In genomic region chr1:232905324-232906034, GRCh38 we compare ENCODE assay signal across 2 cellular contexts.
TF ChIP-seq lines count a peak whose summit lies in the region.

No MANE protein-coding gene starts in this region.

TF ChIP-seq in IMR-90, 13 proteins besides CTCF, POLR2A, EP300 and RAD21:
- no peak for TF ChIP-seq RCOR1 (IDR thresholded peaks at IDR 0.05; ENCODE audit: insufficient replicate concordance, low read length)
- peak; percentile 100 for TF ChIP-seq MAFK (IDR thresholded peaks at IDR 0.05; ENCODE audit: low read depth, low read length)

TF ChIP-seq in SK-N-SH, 30 proteins besides CTCF, POLR2A, EP300 and RAD21:
- no peak for TF ChIP-seq RFX5 (IDR thresholded peaks at IDR 0.05; ENCODE audit: low read length)
- TF ChIP-seq TEAD4 (IDR thresholded peaks at IDR 0.05; ENCODE audit: borderline replicate concordance, insufficient read depth) = no peak
- no peak for TF ChIP-seq FOXM1 (IDR thresholded peaks at IDR 0.05; ENCODE audit: low read depth)
- TF ChIP-seq TCF12 (IDR thresholded peaks at IDR 0.05) = no peak
- no peak for TF ChIP-seq FOXJ3 (CRISPR knock-in tag; IDR thresholded peaks at IDR 0.05)
- TF ChIP-seq YY1 (IDR thresholded peaks at IDR 0.05; ENCODE audit: low read depth) = no peak
- no peak for TF ChIP-seq GATA2 (CRISPR knock-in tag; IDR thresholded peaks at IDR 0.05)
- no peak for TF ChIP-seq USF2 (IDR thresholded peaks at IDR 0.05; ENCODE audit: borderline replicate concordance, low read depth, low read length)
- TF ChIP-seq RXRA (IDR thresholded peaks at IDR 0.05; ENCODE audit: borderline replicate concordance, low read depth) = no peak
- TF ChIP-seq NRF1 (IDR thresholded peaks at IDR 0.05; ENCODE audit: low read depth, low read length) = no peak
- no peak for TF ChIP-seq SIN3A (IDR thresholded peaks at IDR 0.05; ENCODE audit: borderline replicate concordance, low read depth, low read length)
- TF ChIP-seq PBX3 (IDR thresholded peaks at IDR 0.05) = no peak
- TF ChIP-seq, protein P1, sequence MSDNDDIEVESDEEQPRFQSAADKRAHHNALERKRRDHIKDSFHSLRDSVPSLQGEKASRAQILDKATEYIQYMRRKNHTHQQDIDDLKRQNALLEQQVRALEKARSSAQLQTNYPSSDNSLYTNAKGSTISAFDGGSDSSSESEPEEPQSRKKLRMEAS (IDR thresholded peaks at IDR 0.05; ENCODE audit: low read depth) = no peak
- TF ChIP-seq EZH2phosphoT487 (IDR thresholded peaks at IDR 0.05; ENCODE audit: borderline replicate concordance, low read depth) = no peak
- TF ChIP-seq SMC3 (IDR thresholded peaks at IDR 0.05; ENCODE audit: low read depth, low read length) = no peak
- TF ChIP-seq TAF1 (IDR thresholded peaks at IDR 0.05; ENCODE audit: borderline replicate concordance, low read depth, low read length) = no peak
TF ChIP-seq in SK-N-SH: peak in this region for 0.
